ENCODE assay signal across 8 cellular contexts in genomic region chr11:83070878-83071640, GRCh38. TPM values are rescaled to one million over a fixed set of nuclear protein-coding genes. Genes with fewer than 3 reads are reported as not detected.
DNase-seq lines count a peak whose midpoint lies in the region; FAIRE-seq lines count a peak whose summit lies in the region.

No MANE protein-coding gene starts in this region.

- no peaks in the 10 kb centered on the region for H3K9me3 ChIP-seq in NT2/D1 (ENCODE audit: insufficient read depth, low read length)

- FAIRE-seq in frontal cortex (lab: Jason Lieb, UNC): no peak

- H3K4me3 ChIP-seq in NT2/D1 (ENCODE audit: insufficient read length, low read depth): peak overlapping the region; percentile 66

- H3K36me3 ChIP-seq in NT2/D1 (ENCODE audit: insufficient read depth, insufficient read length, low read length): peaks cover 30% of the 10 kb centered on the region

- peak overlapping the region; percentile 95 for H3K27ac ChIP-seq in caudate nucleus (ENCODE audit: low read depth, low read length)

- peak; percentile 2 for DNase-seq in NCI-H2171 treated with DMSO at 0.1 percent for 48 hours (lab: John Stamatoyannopoulos, UW)
- no peak for DNase-seq in NCI-H2171 (lab: John Stamatoyannopoulos, UW)
- peak; percentile 30 for DNase-seq in NT2/D1 (ENCODE audit: low read depth, low spot score)
- peak in 49 of 61 donors; percentile 11 to 86 (median 55) for DNase-seq in caudate nucleus (lab: John Stamatoyannopoulos, UW)
- peak; percentile 66 for DNase-seq in inferior parietal cortex (ENCODE audit: extremely low spot score)
- peak; percentile 48 for DNase-seq in stimulated activated CD4-positive, alpha-beta T cell treated with anti-CD3 and anti-CD28 coated beads, Interleukin-4, amount 100 ng/mL, for 24 hours
- no peak for DNase-seq in UCSD-AML1 (lab: John Stamatoyannopoulos, UW; ENCODE audit: unreplicated experiment)
- no peak for DNase-seq in frontal cortex (ENCODE audit: low spot score in 2 of 2)

- H3K27me3 ChIP-seq in NT2/D1 (ENCODE audit: insufficient read depth, insufficient read length): no peaks in the 10 kb centered on the region

- peak overlapping the region; percentile 82 for H3K9ac ChIP-seq in NT2/D1 (ENCODE audit: insufficient read length, low read depth)

- no peaks in the 10 kb centered on the region for H3K4me1 ChIP-seq in NT2/D1 (ENCODE audit: insufficient read depth, insufficient read length)

RNA-seq across cellular contexts. Expression of gene RAB30, which starts 0.6 kb away (rescaled TPM):
- total RNA-seq in frontal cortex: 41.2 TPM

Comparison
In these comparisons a context has a peak if more than half of its experiments do, and no peak if none do; other contexts are left out.
1. DNase-seq: peak in NCI-H2171 treated with DMSO at 0.1 percent for 48 hours (single experiment), NT2/D1 (single experiment), caudate nucleus (49 of 61), inferior parietal cortex (single experiment) and stimulated activated CD4-positive, alpha-beta T cell treated with anti-CD3 and anti-CD28 coated beads, Interleukin-4, amount 100 ng/mL, for 24 hours (single experiment); none in NCI-H2171 (single experiment), UCSD-AML1 (single experiment) and frontal cortex (0 of 2).